Comparison of ENCODE assay signal across 10 cellular contexts in genomic region chr12:9115731-9116689, GRCh38. TPM values are rescaled to one million over a fixed set of nuclear protein-coding genes. Genes with fewer than 3 reads are reported as not detected.
A peak's percentile ranks its signal among the peaks of the same experiment; 100 is the strongest.
DNase-seq lines count a peak whose midpoint lies in the region; TF ChIP-seq lines count a peak whose summit lies in the region.
"Had no signal": no experiment of that assay in that cellular context is flagged by ENCODE, and none has a peak within 500 bp of the region (broad histone marks: within the 10 kb centered on the region; RNA-seq: fewer than 3 reads in every experiment).

Gene A2M (minus strand): TSS chr12:9115919. CDS start chr12:9115849, 70 bp downstream.

- H3K27ac ChIP-seq in A673 (ENCODE audit: low read depth, low read length, poor library complexity, severe bottlenecking) (no peak within 1 kb of the TSS), adrenal gland (peak within 1 kb of the TSS in 4 of 5 donors; percentile 27 to 75 (median 62)), ovary (peak within 1 kb of the TSS in 1 of 2 donors; percentile 18), brain microvascular endothelial cell (no peak within 1 kb of the TSS)
- H3K27ac ChIP-seq: SJCRH30 had no signal

- H3K27me3 ChIP-seq in A673 (replicated peaks; ENCODE audit: insufficient read depth, low read depth, low read length, poor library complexity) (no peaks in the 10 kb centered on the region), adrenal gland (no peaks in the 10 kb centered on the region), ovary (no peaks in the 10 kb centered on the region), brain microvascular endothelial cell (replicated peaks) (no peaks in the 10 kb centered on the region)
- H3K27me3 ChIP-seq: SJCRH30 had no signal

- in situ Hi-C loops in brain microvascular endothelial cell (cut with HindIII; ENCODE audit: low pct_ligation_motif_present, low sequenced_read_pairs) = no loop called here

- TF ChIP-seq CTCF in A673 (conservative IDR thresholded peaks at IDR 0.05; ENCODE audit: low read depth, low read length) (no peak), adrenal gland (IDR thresholded peaks at IDR 0.05) (no peak), ovary (IDR thresholded peaks at IDR 0.05) (no peak), brain microvascular endothelial cell (IDR thresholded peaks at IDR 0.05; ENCODE audit: low read depth, low read length, missing control alignments) (no peak)

- H3K4me1 ChIP-seq in A673 (ENCODE audit: insufficient read depth, low read length, poor library complexity, severe bottlenecking) = no peaks in the 10 kb centered on the region
- H3K4me1 ChIP-seq in adrenal gland (replicated peaks in 1 of 2) = peaks cover 0 to 24% of the 10 kb centered on the region in 2 donors
- no peaks in the 10 kb centered on the region for H3K4me1 ChIP-seq in ovary (ENCODE audit: insufficient read depth)
- H3K4me1 ChIP-seq: BE2C, SJCRH30 had no signal

- DNase-seq in A673 (ENCODE audit: low spot score) = peak; percentile 21
- peak in 5 of 7 donors; percentile 15 to 55 (median 26) for DNase-seq in adrenal gland
- DNase-seq in cardiac septum (ENCODE audit: low spot score) = no peak
- peak in 1 of 5 donors; percentile 31 for DNase-seq in ovary
- no peak for DNase-seq in NOMO-1 treated with DMSO at 0.1 percent for 48 hours (lab: John Stamatoyannopoulos, UW; ENCODE audit: unreplicated experiment)
- DNase-seq in NCI-H748 treated with DMSO at 0.1 percent for 48 hours (lab: John Stamatoyannopoulos, UW) = no peak
- no peak for DNase-seq in NCI-H226
- DNase-seq in brain microvascular endothelial cell = no peak
- DNase-seq: BE2C had no signal

- H3K36me3 ChIP-seq in A673 (ENCODE audit: insufficient read depth, low read length, poor library complexity, severe bottlenecking) = no peaks in the 10 kb centered on the region
- H3K36me3 ChIP-seq in adrenal gland (replicated peaks in 1 of 2) = peaks cover 0 to 8% of the 10 kb centered on the region in 2 donors
- H3K36me3 ChIP-seq in ovary = no peaks in the 10 kb centered on the region
- no peaks in the 10 kb centered on the region for H3K36me3 ChIP-seq in brain microvascular endothelial cell (replicated peaks)
- H3K36me3 ChIP-seq: BE2C, SJCRH30 had no signal

- intact Hi-C loops in A673 (cut with micrococcal nuclease; ENCODE audit: unreplicated experiment) = no loop called here
- intact Hi-C loops in adrenal gland (cut with DNase I) = no loop called here
- intact Hi-C loops in cardiac septum (cut with DNase I) = loop anchor here (5.0 to 10.0 kb wide), 3 partner anchors 46 to 169 kb away; no protein-coding TSS in a partner anchor
- intact Hi-C loops in ovary (cut with DNase I) = no loop called here

- peak; percentile 82 for TF ChIP-seq EP300 in ovary (IDR thresholded peaks at IDR 0.05)

- peak; percentile 44 to 51 for TF ChIP-seq POLR2A in adrenal gland (IDR thresholded peaks at IDR 0.05)
- no peak for TF ChIP-seq POLR2A in ovary (IDR thresholded peaks at IDR 0.05)

- CTCF ChIA-PET in A673 (lab: Charles Lee) = no interaction called here

- H3K9me3 ChIP-seq in A673 (ENCODE audit: low read depth, low read length, poor library complexity, severe bottlenecking) (no peaks in the 10 kb centered on the region), adrenal gland (replicated peaks in 1 of 3) (no peaks in the 10 kb centered on the region), ovary (no peaks in the 10 kb centered on the region)
- H3K9me3 ChIP-seq: BE2C, SJCRH30 had no signal

- POLR2A ChIA-PET in A673 (lab: Charles Lee; ENCODE audit: low non-redundant PET) = no interaction called here

- no peak within 1 kb of the TSS for H3K4me3 ChIP-seq in A673 (ENCODE audit: low read depth, low read length, poor library complexity, severe bottlenecking)
- peak within 1 kb of the TSS in 2 of 4 donors; percentile 17 to 56 for H3K4me3 ChIP-seq in adrenal gland
- peak within 1 kb of the TSS; percentile 34 for H3K4me3 ChIP-seq in ovary
- no peak within 1 kb of the TSS for H3K4me3 ChIP-seq in brain microvascular endothelial cell (ENCODE audit: low read depth, low read length)
- H3K4me3 ChIP-seq: SJCRH30 had no signal

- no TSS peak for BruUV-seq in A673 (replicated peaks; lab: Mats Ljungman, UMichigan)

- 24 to 29% (median 26%) methylated on average over 10 of the region's 10 CpGs for WGBS in adrenal gland, 4 donors
- 18 to 28% (median 21%) methylated on average over 10 of the region's 10 CpGs for WGBS in ovary, 3 donors

RNA-seq across cellular contexts. Expression of gene A2M, which starts in this region (rescaled TPM):
- total RNA-seq in A673 (2021) = 1.3 and 2.0 TPM in 2 replicates
- 100 to 1,000 TPM; 279 to 897 (median 381) TPM for total RNA-seq in adrenal gland
- polyA plus RNA-seq in adrenal gland = 100 to 1,000 TPM; 141 to 481 (median 164) TPM
- 588 TPM for total RNA-seq in cardiac septum
- 100 to 1,000 TPM in 5 of 7 donors, 10 to 100 TPM in 2; 50.5 to 426 (median 222) TPM for total RNA-seq in ovary
- 100 to 1,000 TPM; 125 to 926 TPM for polyA plus RNA-seq in ovary

Comparison
In these comparisons a context has a peak if more than half of its experiments do, and no peak if none do; other contexts are left out.
1. RNA of gene A2M (total RNA-seq): 588 TPM in cardiac septum (single experiment), 279 to 897 TPM in adrenal gland and 50.5 to 426 TPM in ovary; 1.3 to 2.0 TPM in A673; every median in the first group is over 10 times any median in the second.
2. DNase-seq: peak in A673 (single experiment) and adrenal gland (5 of 7); none in cardiac septum (single experiment), NOMO-1 treated with DMSO at 0.1 percent for 48 hours (single experiment), NCI-H748 treated with DMSO at 0.1 percent for 48 hours (single experiment), NCI-H226 (single experiment) and brain microvascular endothelial cell (single experiment).
3. H3K27ac ChIP-seq: peak in adrenal gland (4 of 5); none in A673 (single experiment) and brain microvascular endothelial cell (single experiment).